Comparison of ENCODE assay signal across 29 cellular contexts in the genomic region with DNA sequence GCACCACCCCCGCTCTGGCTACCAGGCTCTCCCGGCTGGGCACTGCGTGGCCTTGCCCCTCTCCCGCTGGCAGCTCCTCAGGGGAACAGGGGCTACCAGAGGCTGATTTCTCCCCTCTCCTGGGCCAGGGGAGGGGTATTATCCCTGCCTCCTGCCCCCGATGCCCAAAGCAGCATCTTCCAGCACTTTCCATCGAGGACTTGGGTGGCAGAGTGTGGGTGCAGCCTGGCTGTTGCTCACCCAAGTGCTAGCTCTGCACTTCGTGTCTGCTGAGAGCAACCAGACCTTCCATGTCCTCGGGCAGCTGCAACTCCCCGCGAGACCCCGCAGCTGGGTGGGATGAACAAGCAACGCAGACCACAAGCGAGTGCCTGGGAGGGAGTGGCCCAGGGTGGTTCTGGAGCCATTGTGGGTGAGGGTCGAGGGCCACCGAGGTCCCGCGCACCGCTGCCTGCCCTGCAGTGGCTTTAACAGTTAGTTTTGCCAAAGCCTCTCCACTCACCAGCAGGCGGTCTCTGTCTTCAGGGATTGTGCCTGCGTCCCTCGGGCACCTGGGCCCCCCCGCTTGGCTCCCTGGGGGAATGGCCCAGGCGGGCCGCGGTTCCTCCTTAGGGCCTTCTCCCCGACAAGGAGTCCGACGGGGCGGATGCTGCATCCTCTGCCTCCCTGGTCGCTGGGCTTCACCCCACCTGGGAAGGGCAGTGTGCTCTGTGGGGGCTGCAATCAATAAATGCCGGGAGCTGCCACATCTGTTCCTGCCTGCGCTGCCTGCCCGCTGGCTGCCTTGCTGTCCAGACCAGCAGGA. TPM values are rescaled to one million over a fixed set of nuclear protein-coding genes. Genes with fewer than 3 reads are reported as not detected.
DNase-seq lines count a peak whose midpoint lies in the region; ATAC-seq and TF ChIP-seq lines count a peak whose summit lies in the region.
"Had no signal": no experiment of that assay in that cellular context is flagged by ENCODE, and none has a peak within 500 bp of the region (broad histone marks: within the 10 kb centered on the region; RNA-seq: fewer than 3 reads in every experiment).

No MANE protein-coding gene starts in this region.

- no peaks in the 10 kb centered on the region for H3K79me2 ChIP-seq in neural progenitor cell (ENCODE audit: low read depth)

- H3K4me1 Mint-ChIP-seq in neural progenitor cell, result peaks cover 2% of the 10 kb centered on the region
- H3K4me1 Mint-ChIP-seq: activated CD8-positive, alpha-beta memory T cell treated with anti-CD3 and anti-CD28 coated beads, Interleukin-2, amount 10 ng/mL, durations not matched to agents 7 days and 5 days; naive B cell; stimulated activated memory B cell treated with anti-CD40 and anti-IgM and Interleukin-4, amounts not matched to agents 10 μg/mL and 1 μg/mL and 100 μg/mL, for 72 hours had no signal

- H3K27ac ChIP-seq in cingulate gyrus (ENCODE audit: low read depth, low read length) (peak overlapping the region; percentile 47), neural progenitor cell (peak overlapping the region; percentile 46)
- H3K27ac ChIP-seq: ascending aorta, colonic mucosa, left ventricle myocardium inferior had no signal

- peaks cover 11% of the 10 kb centered on the region for H3F3A ChIP-seq in neural progenitor cell (ENCODE audit: low read depth)

- no peak overlapping the region for H3K27ac Mint-ChIP-seq in neural progenitor cell
- H3K27ac Mint-ChIP-seq: activated CD8-positive, alpha-beta memory T cell treated with anti-CD3 and anti-CD28 coated beads, Interleukin-2, amount 10 ng/mL, durations not matched to agents 7 days and 5 days; CD8-positive, alpha-beta T cell; stimulated activated memory B cell treated with anti-CD40 and anti-IgM and Interleukin-4, amounts not matched to agents 10 μg/mL and 1 μg/mL and 100 μg/mL, for 72 hours had no signal

- no peak overlapping the region for H2AFZ ChIP-seq in neural progenitor cell (replicated peaks)

- ATAC-seq in GM18868 (IDR thresholded peaks at IDR 0.05; ENCODE audit: unreplicated experiment) (no peak), HG02610 (IDR thresholded peaks at IDR 0.05; ENCODE audit: unreplicated experiment) (no peak)
- ATAC-seq: activated CD8-positive, alpha-beta memory T cell treated with anti-CD3 and anti-CD28 coated beads, Interleukin-2, amount 10 ng/mL, durations not matched to agents 7 days and 5 days; activated T-cell treated with anti-CD3 and anti-CD28 coated beads, Interleukin-2, amount 50 U/mL, for 4 hours; CD8-positive, alpha-beta T cell; PC-3; Right ventricle myocardium inferior; stimulated activated memory B cell treated with anti-CD40 and anti-IgM and Interleukin-4, amounts not matched to agents 10 μg/mL and 1 μg/mL and 100 μg/mL, for 72 hours had no signal

- H3K4me3 Mint-ChIP-seq in neural progenitor cell, result no peak overlapping the region
- H3K4me3 Mint-ChIP-seq: activated CD8-positive, alpha-beta memory T cell treated with anti-CD3 and anti-CD28 coated beads, Interleukin-2, amount 10 ng/mL, durations not matched to agents 7 days and 5 days; activated T-cell treated with anti-CD3 and anti-CD28 coated beads, Interleukin-2, amount 50 U/mL, for 4 hours; CD8-positive, alpha-beta T cell; naive B cell; stimulated activated memory B cell treated with anti-CD40 and anti-IgM and Interleukin-4, amounts not matched to agents 10 μg/mL and 1 μg/mL and 100 μg/mL, for 72 hours had no signal

- peaks cover 4% of the 10 kb centered on the region for H3K27me3 Mint-ChIP-seq in neural progenitor cell (ENCODE audit: insufficient read depth, low read depth)

- peak; percentile 2 for DNase-seq in stimulated activated CD4-positive, alpha-beta T cell treated with anti-CD3 and anti-CD28 coated beads, Interleukin-15, amount 100 ng/mL, for 24 hours
- DNase-seq in stimulated activated CD4-positive, alpha-beta T cell treated with anti-CD3 and anti-CD28 coated beads, Interleukin-12 subunit alpha, Interleukin-12 subunit beta, amount 100 ng/mL, for 4 hours, result no peak
- DNase-seq in neural progenitor cell (ENCODE audit: low spot score), result no peak
- DNase-seq in activated naive CD4-positive, alpha-beta T cell treated with anti-CD3 and anti-CD28 coated beads, Interleukin-2, amount 50 U/mL, for 16 hours, result no peak
- no peak for DNase-seq in HCEC 1CT
- DNase-seq: activated CD4-positive, alpha-beta T cell treated with anti-CD3 and anti-CD28 coated beads, Interleukin-2, amount 50 U/mL, for 4 hours; activated CD4-positive, CD25-positive, alpha-beta regulatory T cell; activated CD8-positive, alpha-beta memory T cell treated with anti-CD3 and anti-CD28 coated beads, Interleukin-2, amount 10 ng/mL, durations not matched to agents 7 days and 5 days; activated gamma-delta T cell; activated T-cell treated with anti-CD3 and anti-CD28 coated beads, Interleukin-2, amount 50 U/mL, for 4 hours; CD8-positive, alpha-beta T cell; colonic mucosa; effector CD4-positive, alpha-beta T cell; KBM-7; left ventricle myocardium inferior; naive B cell; NCI-H2029; NCI-H526; NK-92 treated with Interleukin-12 subunit alpha and Interleukin-12 subunit beta, amount 100 ng/mL, for 24 hours; occipital lobe; PC-3; SK-N-SH; trophoblast cell had no signal

- H3K27me3 ChIP-seq in neural progenitor cell, result no peaks in the 10 kb centered on the region
- H3K27me3 ChIP-seq: ascending aorta, colonic mucosa had no signal

- H3K9me3 Mint-ChIP-seq in neural progenitor cell, result no peaks in the 10 kb centered on the region
- H3K9me3 Mint-ChIP-seq: activated T-cell treated with anti-CD3 and anti-CD28 coated beads, Interleukin-2, amount 50 U/mL, for 4 hours; CD8-positive, alpha-beta T cell; naive B cell; stimulated activated memory B cell treated with anti-CD40 and anti-IgM and Interleukin-4, amounts not matched to agents 10 μg/mL and 1 μg/mL and 100 μg/mL, for 72 hours had no signal

- no peaks in the 10 kb centered on the region for H3K4me1 ChIP-seq in neural progenitor cell

- peaks cover 2% of the 10 kb centered on the region for H3K36me3 Mint-ChIP-seq in neural progenitor cell
- H3K36me3 Mint-ChIP-seq: CD8-positive, alpha-beta T cell; naive B cell had no signal

- no peaks in the 10 kb centered on the region for H4K20me1 ChIP-seq in neural progenitor cell (ENCODE audit: low read depth)

- no peaks in the 10 kb centered on the region for H3K9me3 ChIP-seq in neural progenitor cell (ENCODE audit: low read depth)
- H3K9me3 ChIP-seq: ascending aorta, colonic mucosa, left ventricle myocardium inferior, SK-N-SH had no signal

- H3K4me2 ChIP-seq in neural progenitor cell, result no peak overlapping the region
- H3K4me2 ChIP-seq: SK-N-SH had no signal

- no peak overlapping the region for H3K9ac ChIP-seq in neural progenitor cell
- H3K9ac ChIP-seq: SK-N-SH had no signal

- H3K36me3 ChIP-seq in neural progenitor cell, result no peaks in the 10 kb centered on the region
- H3K36me3 ChIP-seq: colonic mucosa, left ventricle myocardium inferior had no signal

- no peak for TF ChIP-seq CTCF in neural progenitor cell (IDR thresholded peaks at IDR 0.05)

- no peak overlapping the region for H3K4me3 ChIP-seq in neural progenitor cell
- H3K4me3 ChIP-seq: ascending aorta, colonic mucosa, left ventricle myocardium inferior had no signal

RNA-seq across cellular contexts. Expression of a gene that starts 8.4 kb away (rescaled TPM):
- total RNA-seq in neural progenitor cell (ENCODE audit: low replicate concordance), result 9.1 and 29.3 TPM in 2 replicates

RNA-seq across cellular contexts. Expression of a gene that starts 17.3 kb away (rescaled TPM):
- total RNA-seq in neural progenitor cell (ENCODE audit: low replicate concordance), result 13.2 and 30.9 TPM in 2 replicates

RNA-seq across cellular contexts. Expression of a gene that starts 36.7 kb away (rescaled TPM):
- total RNA-seq in neural progenitor cell (ENCODE audit: low replicate concordance), result 46.2 and 79.3 TPM in 2 replicates

RNA-seq across cellular contexts. Expression of a gene that starts 36.9 kb away (rescaled TPM):
- 31.2 and 40.3 TPM in 2 replicates for total RNA-seq in neural progenitor cell (ENCODE audit: low replicate concordance)

RNA-seq across cellular contexts. Expression of a gene that starts 53.9 kb away (rescaled TPM):
- total RNA-seq in neural progenitor cell (ENCODE audit: low replicate concordance), result 22.4 and 27.8 TPM in 2 replicates
